9 cellular contexts compared by ENCODE assay signal in the genomic region with DNA sequence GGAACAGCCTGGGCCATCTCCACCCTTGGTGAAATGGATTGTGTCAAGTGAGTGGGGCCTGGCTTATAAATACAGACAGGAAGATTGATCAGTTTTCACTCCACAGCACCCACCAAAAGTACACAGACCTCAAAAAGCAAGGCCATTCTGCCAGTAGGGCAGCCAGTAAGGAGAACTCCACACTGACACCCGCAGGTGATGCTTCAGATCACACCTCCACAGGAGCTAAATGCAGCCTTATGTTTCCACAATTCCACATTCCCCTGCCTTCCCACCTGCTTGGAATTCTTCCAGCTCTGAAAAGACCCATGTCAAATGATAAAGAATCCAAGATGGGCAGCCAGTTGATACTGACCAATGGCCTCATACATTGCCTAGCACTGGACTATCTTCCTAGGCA.
A peak's percentile ranks its signal among the peaks of the same experiment; 100 is the strongest.
DNase-seq lines count a peak whose midpoint lies in the region; ATAC-seq and TF ChIP-seq lines count a peak whose summit lies in the region.
"Had no signal": no experiment of that assay in that cellular context is flagged by ENCODE, and none has a peak within 500 bp of the region (broad histone marks: within the 10 kb centered on the region; RNA-seq: fewer than 3 reads in every experiment).

No MANE protein-coding gene starts in this region.

- no peak for DNase-seq in AG04450 (ENCODE audit: low read depth, low spot score)
- peak; percentile 30 for DNase-seq in fibroblast of mammary gland (ENCODE audit: low read depth)
- DNase-seq in ovary, result no peak

- H4K20me1 ChIP-seq in OCI-LY1 (ENCODE audit: insufficient read depth, low read length), result no peaks in the 10 kb centered on the region

- peak; percentile 42 for TF ChIP-seq CTCF in AG04450 (IDR thresholded peaks at IDR 0.05; ENCODE audit: low read depth, low read length)
- peak; percentile 70 for TF ChIP-seq CTCF in GM12872 (IDR thresholded peaks at IDR 0.05; ENCODE audit: insufficient read depth, low read depth, low read length)
- TF ChIP-seq CTCF in OCI-LY1 (IDR thresholded peaks at IDR 0.05; ENCODE audit: low read length), result peak; percentile 55
- peak; percentile 40 for TF ChIP-seq CTCF in fibroblast of mammary gland (conservative IDR thresholded peaks at IDR 0.05; ENCODE audit: control insufficient read depth, insufficient read depth, low read depth, low read length)
- no peak for TF ChIP-seq CTCF in ovary (IDR thresholded peaks at IDR 0.05)

- 94 to 100% (median 98%) methylated on average over 1 of the region's 1 CpG for WGBS in ovary, 3 donors

- H3K27ac ChIP-seq in AG04450 (ENCODE audit: low read depth, low read length) (no peak overlapping the region), OCI-LY1 (ENCODE audit: low read depth, low read length, poor library complexity, severe bottlenecking) (no peak overlapping the region), ovary (no peak overlapping the region)
- H3K27ac ChIP-seq: skin epidermis had no signal

- no peak overlapping the region for H2AFZ ChIP-seq in OCI-LY1 (ENCODE audit: low read length)

- H3K9me2 ChIP-seq in OCI-LY1 (ENCODE audit: low read depth, low read length), result no peaks in the 10 kb centered on the region

- H3K4me3 ChIP-seq in AG04450 (ENCODE audit: low read depth, low read length) (no peak overlapping the region), OCI-LY1 (ENCODE audit: low read depth, low read length, poor library complexity, severe bottlenecking) (no peak overlapping the region), fibroblast of mammary gland (ENCODE audit: control insufficient read depth, low read depth, low read length) (no peak overlapping the region), ovary (no peak overlapping the region)
- H3K4me3 ChIP-seq: skin epidermis had no signal

- ATAC-seq in GM18867 (IDR thresholded peaks at IDR 0.05; ENCODE audit: unreplicated experiment), result no peak
- ATAC-seq in GM18520 (IDR thresholded peaks at IDR 0.05; ENCODE audit: unreplicated experiment), result no peak
- no peak for ATAC-seq in GM19463 (IDR thresholded peaks at IDR 0.05; ENCODE audit: unreplicated experiment)

- H3K27me3 ChIP-seq in AG04450 (ENCODE audit: control insufficient read depth, insufficient read depth, low read length), result no peaks in the 10 kb centered on the region
- no peaks in the 10 kb centered on the region for H3K27me3 ChIP-seq in OCI-LY1 (ENCODE audit: insufficient read depth, low read length)
- no peaks in the 10 kb centered on the region for H3K27me3 ChIP-seq in ovary

- intact Hi-C loops in ovary (cut with DNase I), result loop anchor here in 1 of 4 donors (10.0 kb wide), 1 partner anchor 188 kb away; the partner anchor contains the start of gene ZFHX3

- H3K9ac ChIP-seq in OCI-LY1 (ENCODE audit: low read length), result no peak overlapping the region

- POLR2A ChIA-PET in AG04450 (lab: Yijun Ruan, JAX), result no interaction called here

- no peaks in the 10 kb centered on the region for H3K9me3 ChIP-seq in AG04450 (ENCODE audit: control insufficient read depth, insufficient read depth, low read length)
- no peaks in the 10 kb centered on the region for H3K9me3 ChIP-seq in OCI-LY1 (ENCODE audit: low read length)
- H3K9me3 ChIP-seq in ovary, result no peaks in the 10 kb centered on the region

- no peak for TF ChIP-seq POLR2A in ovary (IDR thresholded peaks at IDR 0.05)

- no peaks in the 10 kb centered on the region for H3F3A ChIP-seq in OCI-LY1 (ENCODE audit: insufficient read depth, low read length)

- CTCF ChIA-PET in AG04450 (lab: Charles Lee), result interaction anchor here (0.6 to 6.3 kb wide), 10 partner anchors 10 to 354 kb away, joined by 3 to 40 read pairs (median 4); no protein-coding TSS in a partner anchor

- H3K36me3 ChIP-seq in OCI-LY1 (ENCODE audit: insufficient read depth, low read length), result no peaks in the 10 kb centered on the region
- H3K36me3 ChIP-seq in ovary, result no peaks in the 10 kb centered on the region

- no peaks in the 10 kb centered on the region for H3K79me2 ChIP-seq in OCI-LY1 (ENCODE audit: insufficient read depth, low read length)

- H3K4me1 ChIP-seq in OCI-LY1 (ENCODE audit: insufficient read depth, low read length, severe bottlenecking) (no peaks in the 10 kb centered on the region), ovary (ENCODE audit: insufficient read depth) (peaks cover 4% of the 10 kb centered on the region)

- no peak for TF ChIP-seq EP300 in ovary (IDR thresholded peaks at IDR 0.05)

- no peak overlapping the region for H3K4me2 ChIP-seq in OCI-LY1 (ENCODE audit: low read length)

Comparison
In these comparisons a context has a peak if more than half of its experiments do, and no peak if none do; other contexts are left out.
1. CTCF ChIP-seq: peak in AG04450 (single experiment), GM12872 (single experiment), OCI-LY1 (single experiment) and fibroblast of mammary gland (single experiment); none in ovary (0 of 3).